8 cellular contexts compared by ENCODE assay signal in genomic region chr7:123532788-123533552, GRCh38. TPM values are rescaled to one million over a fixed set of nuclear protein-coding genes. Genes with fewer than 3 reads are reported as not detected.
A peak's percentile ranks its signal among the peaks of the same experiment; 100 is the strongest.
DNase-seq lines count a peak whose midpoint lies in the region; ATAC-seq and TF ChIP-seq lines count a peak whose summit lies in the region.
"Not testable (repeated sequence)": the region's sequence is repeated elsewhere in the genome, so short reads cannot be mapped to it uniquely, and the experiment has no call there.

No MANE protein-coding gene starts in this region.

- H3K27ac Mint-ChIP-seq in CD4-positive, CD25-positive, alpha-beta regulatory T cell; activated naive CD4-positive, alpha-beta T cell treated with anti-CD3 and anti-CD28 coated beads, Interleukin-2, amount 50 U/mL, for 72 hours: not testable (repeated sequence)

- H3K27ac ChIP-seq in CD4-positive, CD25-positive, alpha-beta regulatory T cell (ENCODE audit: insufficient read depth, low read length, poor library complexity, severe bottlenecking); fibroblast of lung (ENCODE audit: insufficient read depth, low read length); mesendoderm (ENCODE audit: low read depth, low read length): not testable (repeated sequence)

- H3K4me3 Mint-ChIP-seq in CD4-positive, CD25-positive, alpha-beta regulatory T cell, result peak overlapping the region; percentile 12 to 93 (median 34)

- not testable (repeated sequence) for H3K36me3 ChIP-seq in CD4-positive, CD25-positive, alpha-beta regulatory T cell (ENCODE audit: control insufficient read depth, insufficient read depth, low read length); fibroblast of lung (ENCODE audit: control insufficient read depth, insufficient read depth, low read length); mesendoderm (ENCODE audit: control insufficient read depth, insufficient read depth, low read length)

- H3K9me3 Mint-ChIP-seq in CD4-positive, CD25-positive, alpha-beta regulatory T cell; activated naive CD4-positive, alpha-beta T cell treated with anti-CD3 and anti-CD28 coated beads, Interleukin-2, amount 50 U/mL, for 72 hours: not testable (repeated sequence)

- not testable (repeated sequence) for TF ChIP-seq CTCF in fibroblast of lung (conservative IDR thresholded peaks at IDR 0.05 in 1 of 2, IDR thresholded peaks at IDR 0.05 in 1 of 2; ENCODE audit: low read depth in 1 of 2, low read length in 2 of 2)

- H4K8ac ChIP-seq in mesendoderm (ENCODE audit: low read depth, low read length), result not testable (repeated sequence)

- H3K23ac ChIP-seq in mesendoderm (ENCODE audit: low read length), result not testable (repeated sequence)

- H3K9me3 ChIP-seq in CD4-positive, CD25-positive, alpha-beta regulatory T cell (ENCODE audit: control insufficient read depth in 2 of 2, low read length in 2 of 2); fibroblast of lung (ENCODE audit: control insufficient read depth, insufficient read depth, low read depth, low read length): not testable (repeated sequence)

- H3K9ac ChIP-seq in fibroblast of lung (ENCODE audit: insufficient read depth, low read length), result peak overlapping the region; percentile 23
- not testable (repeated sequence) for H3K9ac ChIP-seq in mesendoderm (ENCODE audit: low read length)

- H2BK15ac ChIP-seq in mesendoderm (replicated peaks; ENCODE audit: low read depth), result not testable (repeated sequence)

- H2AFZ ChIP-seq in fibroblast of lung (ENCODE audit: low read length), result not testable (repeated sequence)

- not testable (repeated sequence) for H3K4me3 ChIP-seq in CD4-positive, CD25-positive, alpha-beta regulatory T cell (ENCODE audit: low read depth, low read length); mesendoderm (ENCODE audit: low read length)
- H3K4me3 ChIP-seq in fibroblast of lung (replicated peaks in 1 of 4; ENCODE audit: control extremely low read depth in 1 of 4, insufficient read depth in 1 of 4, low read depth in 3 of 4, low read length in 4 of 4), result peak overlapping the region; percentile 26 to 53 (median 40)

- H4K20me1 ChIP-seq in fibroblast of lung (ENCODE audit: control insufficient read depth, extremely low read depth, insufficient read depth, low read length), result not testable (repeated sequence)

- not testable (repeated sequence) for H3K18ac ChIP-seq in mesendoderm (ENCODE audit: low read length)

- peak overlapping the region; percentile 34 for H3K56ac ChIP-seq in mesendoderm (ENCODE audit: low read length)

- not testable (repeated sequence) for H3K36me3 Mint-ChIP-seq in CD4-positive, CD25-positive, alpha-beta regulatory T cell; activated naive CD4-positive, alpha-beta T cell treated with anti-CD3 and anti-CD28 coated beads, Interleukin-2, amount 50 U/mL, for 72 hours

- not testable (repeated sequence) for H3K79me1 ChIP-seq in mesendoderm (ENCODE audit: low read length)

- not testable (repeated sequence) for H3K27me3 ChIP-seq in CD4-positive, CD25-positive, alpha-beta regulatory T cell (ENCODE audit: control insufficient read depth, insufficient read depth, low read length); fibroblast of lung (ENCODE audit: control insufficient read depth, insufficient read depth, low read length); mesendoderm (ENCODE audit: insufficient read depth, low read length, poor library complexity)

- not testable (repeated sequence) for H4K5ac ChIP-seq in mesendoderm (ENCODE audit: low read length)

- H3K27me3 Mint-ChIP-seq in CD4-positive, CD25-positive, alpha-beta regulatory T cell, result peaks cover 33% of the 10 kb centered on the region

- DNase-seq in CD4-positive, CD25-positive, alpha-beta regulatory T cell, result peak; percentile 13 to 54 (median 52)
- peak; percentile 9 for DNase-seq in T-helper 22 cell (ENCODE audit: low read depth)
- DNase-seq in activated naive CD4-positive, alpha-beta T cell treated with anti-CD3 and anti-CD28 coated beads, Interleukin-2, amount 50 U/mL, for 72 hours (ENCODE audit: low spot score in 2 of 2), result peak in 1 of 2 donors; percentile 12
- DNase-seq in fibroblast of lung (ENCODE audit: low read depth in 2 of 2), result peak in 1 of 2 donors; percentile 32
- peak; percentile 41 for DNase-seq in mesendoderm
- peak; percentile 12 to 14 for DNase-seq in stimulated activated CD4-positive, alpha-beta T cell treated with anti-CD3 and anti-CD28 coated beads, Interleukin-4, amount 100 ng/mL, for 4 hours

- not testable (repeated sequence) for H2BK5ac ChIP-seq in mesendoderm (ENCODE audit: low read length)

- H3K79me2 ChIP-seq in fibroblast of lung (ENCODE audit: control insufficient read depth, insufficient read depth, low read length); mesendoderm (ENCODE audit: control insufficient read depth, insufficient read depth, low read length): not testable (repeated sequence)

- H3K4me2 ChIP-seq in fibroblast of lung (ENCODE audit: extremely low read depth, insufficient read depth, low read length), result peak overlapping the region; percentile 64
- H3K4me2 ChIP-seq in mesendoderm (ENCODE audit: low read length), result not testable (repeated sequence)

- not testable (repeated sequence) for ATAC-seq in CD4-positive, CD25-positive, alpha-beta regulatory T cell (ENCODE audit: low read depth in 2 of 2)
- ATAC-seq in GM21360 (IDR thresholded peaks at IDR 0.05; ENCODE audit: unreplicated experiment) (peak; percentile 15), HG03565 (IDR thresholded peaks at IDR 0.05; ENCODE audit: unreplicated experiment) (peak; percentile 16)
- peak; percentile 13 to 15 for ATAC-seq in activated naive CD4-positive, alpha-beta T cell treated with anti-CD3 and anti-CD28 coated beads, Interleukin-2, amount 50 U/mL, for 72 hours

- no CpG with 5 or more reads among the region's 33 CpGs for WGBS in mesendoderm (ENCODE audit: extremely low coverage, insufficient coverage, low lambda C conversion rate)

- not testable (repeated sequence) for H2BK120ac ChIP-seq in mesendoderm (ENCODE audit: low read depth, low read length)

- not testable (repeated sequence) for H2AK5ac ChIP-seq in mesendoderm (ENCODE audit: low read length)

- peaks cover 15 to 31% (median 19%) of the 10 kb centered on the region in 4 donors for H3K4me1 Mint-ChIP-seq in CD4-positive, CD25-positive, alpha-beta regulatory T cell

- peaks cover 23% of the 10 kb centered on the region for H3K4me1 ChIP-seq in CD4-positive, CD25-positive, alpha-beta regulatory T cell (ENCODE audit: control insufficient read depth, insufficient read depth, low read length, poor library complexity, severe bottlenecking)
- H3K4me1 ChIP-seq in fibroblast of lung (ENCODE audit: control insufficient read depth, extremely low read depth, insufficient read depth, low read length); mesendoderm (ENCODE audit: control insufficient read depth, low read depth, low read length): not testable (repeated sequence)

- H3K4ac ChIP-seq in mesendoderm (ENCODE audit: low read depth, low read length), result not testable (repeated sequence)

RNA-seq across cellular contexts. Expression of gene IQUB, which starts 1.4 kb away (rescaled TPM):
- not detected for total RNA-seq in CD4-positive, CD25-positive, alpha-beta regulatory T cell
- under 1 TPM in 1 of 4 donors, not detected in 3; 0.15 TPM for polyA plus RNA-seq in CD4-positive, CD25-positive, alpha-beta regulatory T cell
- under 1 TPM; 0.16 to 0.34 TPM for total RNA-seq in activated naive CD4-positive, alpha-beta T cell treated with anti-CD3 and anti-CD28 coated beads, Interleukin-2, amount 50 U/mL, for 72 hours
- total RNA-seq in fibroblast of lung, result 0.77 and 0.83 TPM in 2 replicates
- 0.03 and 0.09 TPM in 2 replicates for polyA plus RNA-seq in fibroblast of lung
- polyA plus RNA-seq in fibroblast of lung (2012), result 0.12 and 0.13 TPM in 2 replicates
- not detected in 2 replicates for polyA minus RNA-seq in fibroblast of lung (ENCODE audit: low replicate concordance)
- polyA plus RNA-seq in mesendoderm (2013, experiment 1 of 2), result 0.17 TPM
- polyA plus RNA-seq in mesendoderm (2013, experiment 2 of 2), result 0.14 TPM

RNA-seq across cellular contexts. Expression of gene NDUFA5, which starts 24.6 kb away (rescaled TPM):
- 50.3 TPM for total RNA-seq in CD4-positive, CD25-positive, alpha-beta regulatory T cell
- polyA plus RNA-seq in CD4-positive, CD25-positive, alpha-beta regulatory T cell, result 10 to 100 TPM; 72.8 to 89.0 (median 80.6) TPM
- 10 to 100 TPM; 53.3 to 55.4 TPM for total RNA-seq in activated naive CD4-positive, alpha-beta T cell treated with anti-CD3 and anti-CD28 coated beads, Interleukin-2, amount 50 U/mL, for 72 hours
- 31.1 and 45.4 TPM in 2 replicates for total RNA-seq in fibroblast of lung
- 26.0 and 35.8 TPM in 2 replicates for polyA plus RNA-seq in fibroblast of lung
- polyA plus RNA-seq in fibroblast of lung (2012), result 32.7 and 55.6 TPM in 2 replicates
- 0.35 TPM in 1 of 2 replicates, not detected in the other for polyA minus RNA-seq in fibroblast of lung (ENCODE audit: low replicate concordance)
- 61.7 TPM for polyA plus RNA-seq in mesendoderm (2013, experiment 1 of 2)
- 60.7 TPM for polyA plus RNA-seq in mesendoderm (2013, experiment 2 of 2)
